In the genomic region with DNA sequence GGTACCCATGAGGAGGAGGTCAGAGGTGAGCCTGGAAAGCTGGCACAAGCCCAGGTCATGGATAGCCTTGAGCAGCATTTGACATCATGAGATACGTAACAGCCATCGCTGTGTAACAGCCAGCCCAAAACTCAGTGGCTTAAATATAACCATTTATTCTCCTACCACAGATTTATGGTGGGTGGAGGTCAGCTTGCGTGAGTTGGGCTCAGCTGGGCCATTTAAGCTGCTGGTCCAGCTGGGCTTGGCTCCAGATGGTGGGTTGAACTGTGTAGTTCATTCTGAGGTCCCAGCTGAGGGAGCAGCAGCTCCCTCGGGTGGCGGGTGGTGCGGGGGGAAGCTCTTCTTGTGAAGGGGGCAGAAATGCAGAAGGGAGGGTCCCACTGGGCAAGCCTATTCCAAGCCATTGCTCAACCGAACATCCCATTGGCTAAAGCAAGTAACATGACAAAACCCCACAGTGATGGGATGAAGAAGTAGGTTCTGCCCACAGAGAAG, we compare ENCODE assay signal across 15 cellular contexts.
DNase-seq lines count a peak whose midpoint lies in the region; TF ChIP-seq lines count a peak whose summit lies in the region.
"Had no signal": no experiment of that assay in that cellular context is flagged by ENCODE, and none has a peak within 500 bp of the region (broad histone marks: within the 10 kb centered on the region; RNA-seq: fewer than 3 reads in every experiment).

No MANE protein-coding gene starts in this region.

- TF ChIP-seq CTCF in osteocyte (IDR thresholded peaks at IDR 0.05) = no peak

- no peak overlapping the region for H3K14ac ChIP-seq in trophoblast cell (ENCODE audit: low read length)

- no peaks in the 10 kb centered on the region for H3K36me3 ChIP-seq in trophoblast cell (ENCODE audit: control insufficient read depth in 1 of 2, insufficient read depth in 2 of 2, low read length in 2 of 2)

- no peak overlapping the region for H2BK120ac ChIP-seq in trophoblast cell (ENCODE audit: insufficient read depth, low read length, poor library complexity)

- H4K91ac ChIP-seq in trophoblast cell (ENCODE audit: low read depth, low read length) = no peak overlapping the region

- no peaks in the 10 kb centered on the region for H3K79me2 ChIP-seq in trophoblast cell (ENCODE audit: control insufficient read depth, insufficient read depth, low read length, poor library complexity)

- H4K8ac ChIP-seq in trophoblast cell (ENCODE audit: low read depth, low read length) = peak overlapping the region; percentile 23

- H3K4me2 ChIP-seq in trophoblast cell (ENCODE audit: low read length) = no peak overlapping the region

- H4K12ac ChIP-seq in trophoblast cell (ENCODE audit: low read depth, low read length) = no peak overlapping the region

- WGBS in trophoblast cell (ENCODE audit: extremely low coverage, insufficient coverage, insufficient read length) = no CpG with 5 or more reads among the region's 7 CpGs

- no peak overlapping the region for H3K4ac ChIP-seq in trophoblast cell (ENCODE audit: low read depth, low read length)

- no peaks in the 10 kb centered on the region for H3K36me3 Mint-ChIP-seq in osteocyte (ENCODE audit: unreplicated experiment)
- H3K36me3 Mint-ChIP-seq: CD14-positive monocyte had no signal

- no peak overlapping the region for H2BK12ac ChIP-seq in trophoblast cell (ENCODE audit: low read length)

- H2AFZ ChIP-seq in trophoblast cell (ENCODE audit: insufficient read depth, low read length, poor library complexity) = no peak overlapping the region

- no peaks in the 10 kb centered on the region for H3K27me3 Mint-ChIP-seq in osteocyte (ENCODE audit: unreplicated experiment)

- no peak overlapping the region for H2AK5ac ChIP-seq in trophoblast cell (ENCODE audit: low read length)

- no peaks in the 10 kb centered on the region for H3K9me3 Mint-ChIP-seq in osteocyte (ENCODE audit: unreplicated experiment)
- H3K9me3 Mint-ChIP-seq: CD14-positive monocyte had no signal

- H3K4me1 ChIP-seq in trophoblast cell (ENCODE audit: control insufficient read depth in 1 of 2, insufficient read depth in 2 of 2, low read length in 2 of 2) = peaks cover 3 to 4% of the 10 kb centered on the region in 2 experiments

- no peak overlapping the region for H3K9ac ChIP-seq in trophoblast cell (ENCODE audit: low read length)

- H3K23ac ChIP-seq in trophoblast cell (ENCODE audit: low read length) = no peak overlapping the region

- H3K79me1 ChIP-seq in trophoblast cell (ENCODE audit: low read length) = no peaks in the 10 kb centered on the region

- H3K4me3 ChIP-seq in trophoblast cell (ENCODE audit: low read depth, low read length) = no peak overlapping the region

- peaks cover 3% of the 10 kb centered on the region for H3K9me3 ChIP-seq in trophoblast cell (ENCODE audit: insufficient read depth, low read depth, low read length)

- no peaks in the 10 kb centered on the region for H3K4me1 Mint-ChIP-seq in osteocyte (ENCODE audit: unreplicated experiment)
- H3K4me1 Mint-ChIP-seq: CD14-positive monocyte had no signal

- no peak overlapping the region for H2BK5ac ChIP-seq in trophoblast cell (ENCODE audit: low read depth, low read length, poor library complexity)

- H3K27me3 ChIP-seq in trophoblast cell (ENCODE audit: insufficient read depth, low read length) = no peaks in the 10 kb centered on the region

- H3K27ac Mint-ChIP-seq in osteocyte (ENCODE audit: unreplicated experiment) = no peak overlapping the region

- H3K27ac ChIP-seq in trophoblast cell (ENCODE audit: low read depth, low read length) = no peak overlapping the region

- H3K4me3 Mint-ChIP-seq in osteocyte (ENCODE audit: unreplicated experiment) = no peak overlapping the region
- H3K4me3 Mint-ChIP-seq: CD14-positive monocyte had no signal

- no peak overlapping the region for H3K18ac ChIP-seq in trophoblast cell (ENCODE audit: low read length)

- DNase-seq in NCI-H1105 treated with DMSO at 0.1 percent for 48 hours (lab: John Stamatoyannopoulos, UW) = peak; percentile 9
- no peak for DNase-seq in NCI-H1105 (lab: John Stamatoyannopoulos, UW)
- DNase-seq in NCI-H524 (lab: John Stamatoyannopoulos, UW) = peak; percentile 64 to 87
- peak; percentile 63 for DNase-seq in SHP77 treated with DMSO at 0.1 percent for 48 hours (lab: John Stamatoyannopoulos, UW)
- no peak for DNase-seq in trophoblast cell
- DNase-seq in D341Med (ENCODE audit: low spot score) = no peak
- DNase-seq in osteocyte (ENCODE audit: extremely low spot score, unreplicated experiment) = no peak
- DNase-seq: 8988T, Karpas-422, NCI-H1436, NCI-H187 treated with DMSO at 0.1 percent for 48 hours, NCI-H2107, NCI-H446, OCI-M1 had no signal

Comparison
In these comparisons a context has a peak if more than half of its experiments do, and no peak if none do; other contexts are left out.
1. DNase-seq: peak in NCI-H1105 treated with DMSO at 0.1 percent for 48 hours (single experiment), NCI-H524 (2 of 2) and SHP77 treated with DMSO at 0.1 percent for 48 hours (single experiment); none in NCI-H1105 (single experiment), trophoblast cell (0 of 2), D341Med (single experiment) and osteocyte (single experiment).